ENCODE assay signal across 8 cellular contexts in the genomic region with DNA sequence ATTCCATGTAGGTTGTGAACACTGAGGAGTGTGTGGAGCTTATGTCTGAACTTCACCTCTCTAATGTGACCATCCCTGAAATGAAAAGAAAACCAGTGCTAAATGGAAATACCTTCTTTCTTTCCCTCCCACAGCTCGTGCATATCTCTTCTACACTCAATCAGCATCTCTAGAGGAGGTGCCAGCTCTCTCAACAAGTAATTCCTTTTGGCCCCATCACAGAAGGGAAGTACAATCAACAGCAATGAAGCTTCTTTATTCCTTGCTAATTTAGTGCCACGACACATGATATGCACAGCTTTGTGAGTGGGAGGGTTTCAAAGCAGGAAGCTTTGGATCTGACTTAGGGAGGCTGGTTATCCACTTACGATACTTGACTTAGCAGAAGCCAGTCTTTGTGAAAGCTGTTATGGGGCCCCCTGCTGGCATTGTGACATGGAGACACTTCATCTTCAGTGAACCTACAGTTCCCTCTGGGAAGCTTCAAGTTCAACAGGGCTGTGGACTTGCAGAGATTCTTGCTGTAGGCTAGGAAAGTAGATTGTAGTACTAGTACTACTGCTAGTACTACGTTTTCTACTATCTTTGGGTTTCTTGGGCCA.
DNase-seq lines count a peak whose midpoint lies in the region; ATAC-seq and TF ChIP-seq lines count a peak whose summit lies in the region.

No MANE protein-coding gene starts in this region.

- CTCF ChIA-PET in GM10248 (lab: Yijun Ruan, JAX), result interaction anchor here (0.8 to 2.3 kb wide), 12 partner anchors 9 to 128 kb away, joined by 3 to 22 read pairs (median 5); no protein-coding TSS in a partner anchor

- TF ChIP-seq CTCF in GM10248 (IDR thresholded peaks at IDR 0.05; ENCODE audit: control extremely low read depth, extremely low read depth, low read depth, missing control alignments), result peak; percentile 35
- peak; percentile 65 for TF ChIP-seq CTCF in OCI-LY1 (IDR thresholded peaks at IDR 0.05; ENCODE audit: low read length)
- peak; percentile 57 for TF ChIP-seq CTCF in astrocyte of the spinal cord (IDR thresholded peaks at IDR 0.05; ENCODE audit: low read depth, low read length)

- H3K79me2 ChIP-seq in OCI-LY1 (ENCODE audit: insufficient read depth, low read length), result no peaks in the 10 kb centered on the region

- no peaks in the 10 kb centered on the region for H3K36me3 ChIP-seq in OCI-LY1 (ENCODE audit: insufficient read depth, low read length)

- POLR2A ChIA-PET in GM10248 (lab: Yijun Ruan, JAX), result no interaction called here

- no peaks in the 10 kb centered on the region for H3K9me2 ChIP-seq in OCI-LY1 (ENCODE audit: low read depth, low read length)

- no peak overlapping the region for H3K4me3 ChIP-seq in OCI-LY1 (ENCODE audit: low read depth, low read length, poor library complexity, severe bottlenecking)
- no peak overlapping the region for H3K4me3 ChIP-seq in astrocyte of the spinal cord (ENCODE audit: low read depth, low read length)

- H3K4me2 ChIP-seq in OCI-LY1 (ENCODE audit: low read length), result no peak overlapping the region

- DNase-seq in GM10248 (ENCODE audit: extremely low spot score) (peak; percentile 26), astrocyte of the spinal cord (ENCODE audit: low read depth, low spot score) (peak; percentile 42), islet precursor cell (peak; percentile 88), retina (no peak)
- peak in 2 of 3 experiments; percentile 7 to 27 for DNase-seq in stimulated activated CD4-positive, alpha-beta T cell treated with anti-CD3 and anti-CD28 coated beads, TNF-alpha, amount 100 ng/mL, for 24 hours (ENCODE audit: low read depth in 3 of 3)

- no peak overlapping the region for H3K27ac ChIP-seq in OCI-LY1 (ENCODE audit: low read depth, low read length, poor library complexity, severe bottlenecking)

- H4K20me1 ChIP-seq in OCI-LY1 (ENCODE audit: insufficient read depth, low read length), result no peaks in the 10 kb centered on the region

- no peak overlapping the region for H2AFZ ChIP-seq in OCI-LY1 (ENCODE audit: low read length)

- no peaks in the 10 kb centered on the region for H3K4me1 ChIP-seq in OCI-LY1 (ENCODE audit: insufficient read depth, low read length, severe bottlenecking)

- H3K9ac ChIP-seq in OCI-LY1 (ENCODE audit: low read length), result no peak overlapping the region

- in situ Hi-C loops in astrocyte of the spinal cord (cut with HindIII; ENCODE audit: low sequenced_read_pairs), result no loop called here

- peak; percentile 58 for ATAC-seq in HG03175 (IDR thresholded peaks at IDR 0.05; ENCODE audit: unreplicated experiment)
- ATAC-seq in GM18907 (IDR thresholded peaks at IDR 0.05; ENCODE audit: unreplicated experiment), result no peak

- no peaks in the 10 kb centered on the region for H3F3A ChIP-seq in OCI-LY1 (ENCODE audit: insufficient read depth, low read length)

- no peaks in the 10 kb centered on the region for H3K27me3 ChIP-seq in OCI-LY1 (ENCODE audit: insufficient read depth, low read length)

- no peaks in the 10 kb centered on the region for H3K9me3 ChIP-seq in OCI-LY1 (ENCODE audit: low read length)
